Comparison of ENCODE assay signal across 24 cellular contexts in the genomic region with DNA sequence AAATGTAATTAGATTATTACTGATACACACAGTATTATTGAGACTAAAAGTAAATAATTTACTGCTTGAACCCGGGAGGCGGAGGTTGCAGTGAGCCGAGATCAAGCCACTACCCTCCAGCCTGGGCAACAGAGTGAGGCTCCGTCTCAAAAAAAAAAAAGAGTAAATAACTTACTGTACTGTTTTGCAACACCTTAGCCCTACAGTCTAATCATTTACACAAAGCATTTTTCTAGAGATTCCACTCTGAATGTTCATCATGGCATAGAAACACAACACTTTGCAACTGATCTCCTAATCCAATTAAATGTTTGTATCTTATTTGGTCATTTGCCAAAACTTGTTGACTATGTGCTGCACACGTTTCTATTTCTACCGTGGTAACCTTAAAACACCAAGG.
DNase-seq lines count a peak whose midpoint lies in the region; ATAC-seq lines count a peak whose summit lies in the region.
"Had no signal": no experiment of that assay in that cellular context is flagged by ENCODE, and none has a peak within 500 bp of the region (broad histone marks: within the 10 kb centered on the region; RNA-seq: fewer than 3 reads in every experiment).

No MANE protein-coding gene starts in this region.

- no peaks in the 10 kb centered on the region for H3K4me1 ChIP-seq in right cardiac atrium (ENCODE audit: control insufficient read depth, insufficient read depth, low read length)

- H3K27me3 Mint-ChIP-seq in activated T-helper 17 cell treated with anti-CD3 and anti-CD28 coated beads, Interleukin-2, amount 50 U/mL, for 72 hours, result peaks cover 22% of the 10 kb centered on the region
- H3K27me3 Mint-ChIP-seq in immature natural killer cell (ENCODE audit: low read depth in 3 of 3), result peaks cover 6 to 13% (median 10%) of the 10 kb centered on the region in 3 donors

- no peaks in the 10 kb centered on the region for H3K4me1 Mint-ChIP-seq in activated T-helper 17 cell treated with anti-CD3 and anti-CD28 coated beads, Interleukin-2, amount 50 U/mL, for 72 hours
- peaks cover 5% of the 10 kb centered on the region in 2 donors for H3K4me1 Mint-ChIP-seq in immature natural killer cell
- H3K4me1 Mint-ChIP-seq: nephron had no signal

- no peak overlapping the region for H3K27ac ChIP-seq in right cardiac atrium (ENCODE audit: low read length)
- H3K27ac ChIP-seq: heart left ventricle had no signal

- H3K9me3 ChIP-seq in right cardiac atrium (ENCODE audit: control insufficient read depth, low read length), result no peaks in the 10 kb centered on the region

- 69% methylated on average over 6 of the region's 6 CpGs for WGBS in right cardiac atrium

- H3K4me3 Mint-ChIP-seq in activated T-helper 17 cell treated with anti-CD3 and anti-CD28 coated beads, Interleukin-2, amount 50 U/mL, for 72 hours, result peak overlapping the region; percentile 82
- H3K4me3 Mint-ChIP-seq in immature natural killer cell, result peak overlapping the region in 3 of 5 donors; percentile 21 to 40 (median 34)

- H3K4me3 ChIP-seq in right cardiac atrium (ENCODE audit: low read length), result peak overlapping the region; percentile 38

- DNase-seq in right cardiac atrium (no peak), Right ventricle myocardium superior (no peak), immature natural killer cell (no peak), NCI-H2227 (lab: John Stamatoyannopoulos, UW; ENCODE audit: unreplicated experiment) (no peak), NCI-H146 treated with DMSO at 0.1 percent for 48 hours (lab: John Stamatoyannopoulos, UW; ENCODE audit: unreplicated experiment) (no peak)
- DNase-seq: activated CD8-positive, alpha-beta T cell treated with anti-CD3 and anti-CD28 coated beads for 36 hours; activated naive CD4-positive, alpha-beta T cell treated with anti-CD3 and anti-CD28 coated beads, Interleukin-2, amount 50 U/mL, for 16 hours; activated T-cell treated with anti-CD3 and anti-CD28 coated beads, Interleukin-2, amount 50 U/mL, for 1 hour; CD4-positive, alpha-beta T cell; effector memory CD4-positive, alpha-beta T cell; heart left ventricle; HFFc6; kidney glomerular epithelial cell; mesenchymal stem cell; NCI-H2029; OCI-M1; small intestine; stimulated activated CD4-positive, alpha-beta T cell treated with anti-CD3 and anti-CD28 coated beads, Interleukin-4, amount 100 ng/mL, for 1 hour; T-helper 2 cell had no signal

- no peaks in the 10 kb centered on the region for H3K9me3 Mint-ChIP-seq in activated T-helper 17 cell treated with anti-CD3 and anti-CD28 coated beads, Interleukin-2, amount 50 U/mL, for 72 hours
- no peaks in the 10 kb centered on the region for H3K9me3 Mint-ChIP-seq in immature natural killer cell
- H3K9me3 Mint-ChIP-seq: activated CD8-positive, alpha-beta T cell treated with anti-CD3 and anti-CD28 coated beads for 36 hours; CD4-positive, alpha-beta T cell; HFFc6 had no signal

- H3K36me3 Mint-ChIP-seq in activated T-helper 17 cell treated with anti-CD3 and anti-CD28 coated beads, Interleukin-2, amount 50 U/mL, for 72 hours (ENCODE audit: low read depth), result no peaks in the 10 kb centered on the region
- H3K36me3 Mint-ChIP-seq in immature natural killer cell, result no peaks in the 10 kb centered on the region

- no peaks in the 10 kb centered on the region for H3K27me3 ChIP-seq in right cardiac atrium (ENCODE audit: control insufficient read depth, insufficient read depth)

- ATAC-seq in right cardiac atrium (no peak), Right ventricle myocardium superior (ENCODE audit: poor library complexity) (no peak), GM21526 (IDR thresholded peaks at IDR 0.05; ENCODE audit: low FRiP score, unreplicated experiment) (no peak), GM18511 (IDR thresholded peaks at IDR 0.05; ENCODE audit: unreplicated experiment) (no peak)
- ATAC-seq in activated T-helper 17 cell treated with anti-CD3 and anti-CD28 coated beads, Interleukin-2, amount 50 U/mL, for 72 hours (replicated peaks), result no peak

- H3K27ac Mint-ChIP-seq in activated T-helper 17 cell treated with anti-CD3 and anti-CD28 coated beads, Interleukin-2, amount 50 U/mL, for 72 hours, result no peak overlapping the region
- no peak overlapping the region for H3K27ac Mint-ChIP-seq in immature natural killer cell
- H3K27ac Mint-ChIP-seq: activated CD8-positive, alpha-beta T cell treated with anti-CD3 and anti-CD28 coated beads for 36 hours; CD4-positive, alpha-beta T cell; HFFc6; nephron; progenitor cell of endocrine pancreas had no signal

- intact Hi-C loops in right cardiac atrium (cut with DNase I) (loop anchor here in 1 of 4 donors (10.0 kb wide), 1 partner anchor 194 kb away; no protein-coding TSS in a partner anchor), Right ventricle myocardium superior (cut with DNase I) (no loop called here)
